8 cellular contexts compared by ENCODE assay signal in the genomic region with DNA sequence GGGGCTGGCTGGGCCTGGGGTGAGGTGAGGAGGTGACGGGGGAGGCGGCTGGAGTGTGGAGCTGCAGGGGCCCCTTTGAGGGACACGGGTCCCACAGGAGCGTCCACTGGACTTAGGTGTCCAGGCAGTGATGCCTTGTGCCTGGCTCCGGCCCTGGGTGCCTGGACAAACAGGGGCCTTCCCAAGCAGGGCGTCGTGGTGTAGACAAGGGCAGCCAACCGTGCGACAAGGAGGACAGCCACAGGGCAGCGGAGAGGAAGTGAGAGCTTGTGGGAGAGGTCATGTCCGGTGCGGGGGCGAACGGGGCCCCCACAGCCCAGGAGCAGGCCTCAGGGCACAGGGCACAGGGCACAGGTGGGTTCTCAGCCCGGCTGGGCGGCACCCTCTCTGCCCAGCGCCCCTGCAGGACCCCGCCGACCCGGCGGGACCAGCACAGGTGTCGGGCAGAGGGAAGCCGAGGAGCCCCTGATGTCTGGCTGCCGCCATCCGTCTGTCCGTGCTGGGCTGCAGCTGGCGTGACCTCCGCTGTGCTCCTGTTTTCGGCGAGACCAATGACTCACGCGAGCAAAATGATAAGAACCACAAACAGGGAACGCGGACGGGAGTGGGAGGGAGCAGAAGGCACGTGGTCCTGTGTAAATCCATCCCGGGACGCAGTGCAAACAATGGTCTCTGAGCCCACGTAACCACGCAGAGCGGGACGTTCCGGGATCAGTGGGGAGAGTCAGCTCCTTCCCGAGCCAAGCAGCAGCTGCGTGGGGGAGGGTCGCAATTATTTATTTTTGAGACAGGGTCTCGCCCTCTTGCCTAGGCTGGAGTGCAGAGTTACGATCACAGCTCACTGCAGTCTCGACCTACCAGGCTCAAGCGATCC. TPM values are rescaled to one million over a fixed set of nuclear protein-coding genes. Genes with fewer than 3 reads are reported as not detected.
A peak's percentile ranks its signal among the peaks of the same experiment; 100 is the strongest.
DNase-seq lines count a peak whose midpoint lies in the region; ATAC-seq and TF ChIP-seq lines count a peak whose summit lies in the region.

No MANE protein-coding gene starts in this region.

- no peak for TF ChIP-seq CTCF in foreskin keratinocyte (conservative IDR thresholded peaks at IDR 0.05)

- H3K4me1 ChIP-seq in muscle layer of colon (ENCODE audit: insufficient read depth, low read length) (no peaks in the 10 kb centered on the region), foreskin keratinocyte (no peaks in the 10 kb centered on the region)

- DNase-seq in AG08395 (ENCODE audit: low spot score) (peak; percentile 93), astrocyte of the hippocampus (ENCODE audit: low read depth, low spot score) (peak; percentile 86), foreskin keratinocyte (no peak), G401 (ENCODE audit: low spot score) (no peak), dedifferentiated amniotic fluid mesenchymal stem cell (ENCODE audit: extremely low spot score) (no peak)

- H3K27ac ChIP-seq in muscle layer of colon (ENCODE audit: low read depth, low read length), result no peak overlapping the region
- no peak overlapping the region for H3K27ac ChIP-seq in foreskin keratinocyte

- no peaks in the 10 kb centered on the region for H3K9me3 ChIP-seq in muscle layer of colon (ENCODE audit: low read length)

- ATAC-seq in GM19351 (IDR thresholded peaks at IDR 0.05; ENCODE audit: unreplicated experiment), result peak; percentile 88
- ATAC-seq in HG03469 (IDR thresholded peaks at IDR 0.05; ENCODE audit: unreplicated experiment), result peak; percentile 40
- no peak for ATAC-seq in foreskin keratinocyte

- no peak overlapping the region for H3K9ac ChIP-seq in muscle layer of colon (ENCODE audit: low read length)

- H3K27me3 ChIP-seq in muscle layer of colon (ENCODE audit: control insufficient read depth in 1 of 2, insufficient read depth in 2 of 2, low read length in 2 of 2) (no peaks in the 10 kb centered on the region), foreskin keratinocyte (no peaks in the 10 kb centered on the region)

- in situ Hi-C loops in G401 (cut with HindIII; ENCODE audit: low sequenced_read_pairs), result no loop called here

- H3K4me3 ChIP-seq in muscle layer of colon (ENCODE audit: low read depth in 1 of 2, low read length in 2 of 2), result peak overlapping the region; percentile 27 to 38

- no peaks in the 10 kb centered on the region for H3K36me3 ChIP-seq in muscle layer of colon (ENCODE audit: insufficient read depth, low read length)

RNA-seq across cellular contexts. Expression of gene A4GALT, which starts 49.1 kb away (rescaled TPM):
- 11.7 and 16.0 TPM in 2 replicates for total RNA-seq in foreskin keratinocyte
- polyA plus RNA-seq in foreskin keratinocyte, result 13.8 and 19.1 TPM in 2 replicates
- total RNA-seq in G401 (2014; rRNA removed; shearing (Covaris generic)), result 3.4 and 3.5 TPM in 2 replicates

Comparison
In these comparisons a context has a peak if more than half of its experiments do, and no peak if none do; other contexts are left out.
1. DNase-seq: peak in AG08395 (single experiment) and astrocyte of the hippocampus (single experiment); none in foreskin keratinocyte (0 of 2), G401 (single experiment) and dedifferentiated amniotic fluid mesenchymal stem cell (single experiment).